In genomic region chr11:27882066-27882697, GRCh38 we compare ENCODE assay signal across 15 cellular contexts.
DNase-seq lines count a peak whose midpoint lies in the region; ATAC-seq and TF ChIP-seq lines count a peak whose summit lies in the region.
"Had no signal": no experiment of that assay in that cellular context is flagged by ENCODE, and none has a peak within 500 bp of the region (broad histone marks: within the 10 kb centered on the region; RNA-seq: fewer than 3 reads in every experiment).

No MANE protein-coding gene starts in this region.

- H3K9me3 ChIP-seq in GM23248 (ENCODE audit: low read depth) (no peaks in the 10 kb centered on the region), heart right ventricle (no peaks in the 10 kb centered on the region)
- H3K9me3 ChIP-seq: esophagus muscularis mucosa had no signal

- no peak overlapping the region for H3K27ac ChIP-seq in GM23248
- no peak overlapping the region for H3K27ac ChIP-seq in heart right ventricle
- H3K27ac ChIP-seq: esophagus muscularis mucosa had no signal

- H3K27me3 ChIP-seq in GM23248 (replicated peaks; ENCODE audit: insufficient read depth), result no peaks in the 10 kb centered on the region
- no peaks in the 10 kb centered on the region for H3K27me3 ChIP-seq in heart right ventricle
- H3K27me3 ChIP-seq: esophagus muscularis mucosa had no signal

- H3K9me2 ChIP-seq in GM23248 (ENCODE audit: insufficient read depth), result no peaks in the 10 kb centered on the region

- TF ChIP-seq CTCF in fibroblast of villous mesenchyme (IDR thresholded peaks at IDR 0.05; ENCODE audit: insufficient read depth, low read depth, low read length), result no peak
- no peak for TF ChIP-seq CTCF in heart right ventricle (IDR thresholded peaks at IDR 0.05)

- in situ Hi-C loops in GM23248 (cut with MboI), result no loop called here

- no peaks in the 10 kb centered on the region for H4K20me1 ChIP-seq in GM23248 (ENCODE audit: insufficient read depth)

- no peak overlapping the region for H3K4me2 ChIP-seq in GM23248 (ENCODE audit: unreplicated experiment)

- H3K9ac ChIP-seq in GM23248, result no peak overlapping the region

- 49 to 59% methylated on average over 4 of the region's 4 CpGs for WGBS in GM23248 (ENCODE audit: low coverage in 1 of 2, low lambda C conversion rate in 2 of 2, missing lambda C conversion rate in 2 of 2), 2 experiments
- WGBS in heart right ventricle, 2 donors, result 67 to 76% methylated on average over 4 of the region's 4 CpGs

- intact Hi-C loops in heart right ventricle (cut with DNase I), result no loop called here

- H3K4me1 ChIP-seq in GM23248 (ENCODE audit: insufficient read depth) (peaks cover 12% of the 10 kb centered on the region; the same call in 1 of the 2 replicates), heart right ventricle (no peaks in the 10 kb centered on the region)
- H3K4me1 ChIP-seq: esophagus muscularis mucosa had no signal

- 0 out of 2 replicates have a peak, but pooled peaks cover 7% of the 10 kb centered on the region for H3F3A ChIP-seq in GM23248 (ENCODE audit: insufficient read depth)

- peak overlapping the region; percentile 59 for H2AFZ ChIP-seq in GM23248

- no peaks in the 10 kb centered on the region for H3K79me2 ChIP-seq in GM23248 (ENCODE audit: insufficient read depth)

- H3K36me3 ChIP-seq in GM23248 (ENCODE audit: low read depth) (no peaks in the 10 kb centered on the region), heart right ventricle (no peaks in the 10 kb centered on the region)
- H3K36me3 ChIP-seq: esophagus muscularis mucosa had no signal

- H3K4me3 ChIP-seq in GM23248, result no peak overlapping the region
- no peak overlapping the region for H3K4me3 ChIP-seq in fibroblast of villous mesenchyme (ENCODE audit: low read depth, low read length)
- H3K4me3 ChIP-seq in heart right ventricle, result no peak overlapping the region
- H3K4me3 ChIP-seq: esophagus muscularis mucosa had no signal

- no peak for DNase-seq in GM23248
- DNase-seq in fibroblast of villous mesenchyme (ENCODE audit: low read depth), result peak; percentile 44
- DNase-seq in heart right ventricle, result no peak
- DNase-seq in NCI-H1694 (lab: John Stamatoyannopoulos, UW), result no peak
- no peak for DNase-seq in SHP77 (lab: John Stamatoyannopoulos, UW)
- DNase-seq in UCSD-AML1 (lab: John Stamatoyannopoulos, UW; ENCODE audit: unreplicated experiment), result no peak
- DNase-seq: activated B cell treated with CpG ODN at 0.5 μM for 24 hours; DMS53; NCI-H1105 treated with DMSO at 0.1 percent for 48 hours; stimulated activated CD4-positive, alpha-beta T cell treated with anti-CD3 and anti-CD28 coated beads, Interleukin-12 subunit alpha, Interleukin-12 subunit beta, amount 100 ng/mL, for 4 hours had no signal

- ATAC-seq in GM18517 (IDR thresholded peaks at IDR 0.05; ENCODE audit: unreplicated experiment) (peak; percentile 68), HG03469 (IDR thresholded peaks at IDR 0.05; ENCODE audit: unreplicated experiment) (peak; percentile 55), heart right ventricle (no peak)
- ATAC-seq: natural killer cell treated with Interleukin-12 subunit alpha and Interleukin-12 subunit beta and Interleukin-15 and Interleukin-18, amount 100 ng/mL, for 72 hours; Panc1 had no signal

Comparison
In these comparisons a context has a peak if more than half of its experiments do, and no peak if none do; other contexts are left out.
1. ATAC-seq: peak in GM18517 (single experiment) and HG03469 (single experiment); none in heart right ventricle (0 of 8).